ENCODE assay signal across 1 cellular context in the genomic region with DNA sequence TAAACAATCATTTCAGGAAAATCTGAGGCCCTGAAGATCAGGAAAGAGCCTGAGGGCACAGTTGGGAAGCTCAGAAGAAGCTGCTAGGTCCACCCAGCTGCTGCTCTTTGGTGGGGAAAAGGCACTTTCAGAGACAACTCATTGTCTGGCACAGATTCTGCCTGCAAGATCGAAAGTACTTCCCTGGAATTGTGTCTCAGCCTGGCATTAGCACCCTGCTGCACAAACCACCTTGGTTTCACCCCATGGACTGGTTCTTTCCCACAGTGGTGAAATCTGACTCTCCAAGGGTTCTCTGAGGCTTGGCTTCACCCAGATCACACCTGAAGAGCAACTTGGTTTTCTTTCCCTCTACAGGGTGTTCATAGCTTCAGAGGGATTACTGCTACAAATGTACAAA.
TF ChIP-seq lines count a peak whose summit lies in the region.

No MANE protein-coding gene starts in this region.

TF ChIP-seq in HEK293, 187 proteins besides CTCF, POLR2A, EP300 and RAD21 (continued from another document):
- TF ChIP-seq, protein P1, sequence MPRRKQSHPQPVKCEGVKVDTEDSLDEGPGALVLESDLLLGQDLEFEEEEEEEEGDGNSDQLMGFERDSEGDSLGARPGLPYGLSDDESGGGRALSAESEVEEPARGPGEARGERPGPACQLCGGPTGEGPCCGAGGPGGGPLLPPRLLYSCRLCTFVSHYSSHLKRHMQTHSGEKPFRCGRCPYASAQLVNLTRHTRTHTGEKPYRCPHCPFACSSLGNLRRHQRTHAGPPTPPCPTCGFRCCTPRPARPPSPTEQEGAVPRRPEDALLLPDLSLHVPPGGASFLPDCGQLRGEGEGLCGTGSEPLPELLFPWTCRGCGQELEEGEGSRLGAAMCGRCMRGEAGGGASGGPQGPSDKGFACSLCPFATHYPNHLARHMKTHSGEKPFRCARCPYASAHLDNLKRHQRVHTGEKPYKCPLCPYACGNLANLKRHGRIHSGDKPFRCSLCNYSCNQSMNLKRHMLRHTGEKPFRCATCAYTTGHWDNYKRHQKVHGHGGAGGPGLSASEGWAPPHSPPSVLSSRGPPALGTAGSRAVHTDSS (tag by site-specific recombination; IDR thresholded peaks at IDR 0.05) = no peak
- TF ChIP-seq ZNF404 (tag by site-specific recombination; IDR thresholded peaks at IDR 0.05) = no peak
- TF ChIP-seq, protein P2, sequence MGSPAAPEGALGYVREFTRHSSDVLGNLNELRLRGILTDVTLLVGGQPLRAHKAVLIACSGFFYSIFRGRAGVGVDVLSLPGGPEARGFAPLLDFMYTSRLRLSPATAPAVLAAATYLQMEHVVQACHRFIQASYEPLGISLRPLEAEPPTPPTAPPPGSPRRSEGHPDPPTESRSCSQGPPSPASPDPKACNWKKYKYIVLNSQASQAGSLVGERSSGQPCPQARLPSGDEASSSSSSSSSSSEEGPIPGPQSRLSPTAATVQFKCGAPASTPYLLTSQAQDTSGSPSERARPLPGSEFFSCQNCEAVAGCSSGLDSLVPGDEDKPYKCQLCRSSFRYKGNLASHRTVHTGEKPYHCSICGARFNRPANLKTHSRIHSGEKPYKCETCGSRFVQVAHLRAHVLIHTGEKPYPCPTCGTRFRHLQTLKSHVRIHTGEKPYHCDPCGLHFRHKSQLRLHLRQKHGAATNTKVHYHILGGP (tag by site-specific recombination; IDR thresholded peaks at IDR 0.05) = no peak
- no peak for TF ChIP-seq ZNF416 (tag by site-specific recombination; IDR thresholded peaks at IDR 0.05)
- TF ChIP-seq SCRT2 (tag by site-specific recombination; IDR thresholded peaks at IDR 0.05) = no peak
- TF ChIP-seq, protein P3, sequence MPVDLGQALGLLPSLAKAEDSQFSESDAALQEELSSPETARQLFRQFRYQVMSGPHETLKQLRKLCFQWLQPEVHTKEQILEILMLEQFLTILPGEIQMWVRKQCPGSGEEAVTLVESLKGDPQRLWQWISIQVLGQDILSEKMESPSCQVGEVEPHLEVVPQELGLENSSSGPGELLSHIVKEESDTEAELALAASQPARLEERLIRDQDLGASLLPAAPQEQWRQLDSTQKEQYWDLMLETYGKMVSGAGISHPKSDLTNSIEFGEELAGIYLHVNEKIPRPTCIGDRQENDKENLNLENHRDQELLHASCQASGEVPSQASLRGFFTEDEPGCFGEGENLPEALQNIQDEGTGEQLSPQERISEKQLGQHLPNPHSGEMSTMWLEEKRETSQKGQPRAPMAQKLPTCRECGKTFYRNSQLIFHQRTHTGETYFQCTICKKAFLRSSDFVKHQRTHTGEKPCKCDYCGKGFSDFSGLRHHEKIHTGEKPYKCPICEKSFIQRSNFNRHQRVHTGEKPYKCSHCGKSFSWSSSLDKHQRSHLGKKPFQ (tag by site-specific recombination; IDR thresholded peaks at IDR 0.05) = 0 out of 2 replicates have a peak, but pooled peaks have one; percentile 25
- TF ChIP-seq, protein P4, sequence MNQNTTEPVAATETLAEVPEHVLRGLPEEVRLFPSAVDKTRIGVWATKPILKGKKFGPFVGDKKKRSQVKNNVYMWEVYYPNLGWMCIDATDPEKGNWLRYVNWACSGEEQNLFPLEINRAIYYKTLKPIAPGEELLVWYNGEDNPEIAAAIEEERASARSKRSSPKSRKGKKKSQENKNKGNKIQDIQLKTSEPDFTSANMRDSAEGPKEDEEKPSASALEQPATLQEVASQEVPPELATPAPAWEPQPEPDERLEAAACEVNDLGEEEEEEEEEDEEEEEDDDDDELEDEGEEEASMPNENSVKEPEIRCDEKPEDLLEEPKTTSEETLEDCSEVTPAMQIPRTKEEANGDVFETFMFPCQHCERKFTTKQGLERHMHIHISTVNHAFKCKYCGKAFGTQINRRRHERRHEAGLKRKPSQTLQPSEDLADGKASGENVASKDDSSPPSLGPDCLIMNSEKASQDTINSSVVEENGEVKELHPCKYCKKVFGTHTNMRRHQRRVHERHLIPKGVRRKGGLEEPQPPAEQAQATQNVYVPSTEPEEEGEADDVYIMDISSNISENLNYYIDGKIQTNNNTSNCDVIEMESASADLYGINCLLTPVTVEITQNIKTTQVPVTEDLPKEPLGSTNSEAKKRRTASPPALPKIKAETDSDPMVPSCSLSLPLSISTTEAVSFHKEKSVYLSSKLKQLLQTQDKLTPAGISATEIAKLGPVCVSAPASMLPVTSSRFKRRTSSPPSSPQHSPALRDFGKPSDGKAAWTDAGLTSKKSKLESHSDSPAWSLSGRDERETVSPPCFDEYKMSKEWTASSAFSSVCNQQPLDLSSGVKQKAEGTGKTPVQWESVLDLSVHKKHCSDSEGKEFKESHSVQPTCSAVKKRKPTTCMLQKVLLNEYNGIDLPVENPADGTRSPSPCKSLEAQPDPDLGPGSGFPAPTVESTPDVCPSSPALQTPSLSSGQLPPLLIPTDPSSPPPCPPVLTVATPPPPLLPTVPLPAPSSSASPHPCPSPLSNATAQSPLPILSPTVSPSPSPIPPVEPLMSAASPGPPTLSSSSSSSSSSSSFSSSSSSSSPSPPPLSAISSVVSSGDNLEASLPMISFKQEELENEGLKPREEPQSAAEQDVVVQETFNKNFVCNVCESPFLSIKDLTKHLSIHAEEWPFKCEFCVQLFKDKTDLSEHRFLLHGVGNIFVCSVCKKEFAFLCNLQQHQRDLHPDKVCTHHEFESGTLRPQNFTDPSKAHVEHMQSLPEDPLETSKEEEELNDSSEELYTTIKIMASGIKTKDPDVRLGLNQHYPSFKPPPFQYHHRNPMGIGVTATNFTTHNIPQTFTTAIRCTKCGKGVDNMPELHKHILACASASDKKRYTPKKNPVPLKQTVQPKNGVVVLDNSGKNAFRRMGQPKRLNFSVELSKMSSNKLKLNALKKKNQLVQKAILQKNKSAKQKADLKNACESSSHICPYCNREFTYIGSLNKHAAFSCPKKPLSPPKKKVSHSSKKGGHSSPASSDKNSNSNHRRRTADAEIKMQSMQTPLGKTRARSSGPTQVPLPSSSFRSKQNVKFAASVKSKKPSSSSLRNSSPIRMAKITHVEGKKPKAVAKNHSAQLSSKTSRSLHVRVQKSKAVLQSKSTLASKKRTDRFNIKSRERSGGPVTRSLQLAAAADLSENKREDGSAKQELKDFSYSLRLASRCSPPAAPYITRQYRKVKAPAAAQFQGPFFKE (tag by site-specific recombination; IDR thresholded peaks at IDR 0.05; ENCODE audit: borderline replicate concordance) = no peak
- no peak for TF ChIP-seq ZNF510 (tag by site-specific recombination; IDR thresholded peaks at IDR 0.05; ENCODE audit: insufficient replicate concordance)
